Comparison of ENCODE assay signal across 8 cellular contexts in genomic region chr14:76956253-76957090, GRCh38.
DNase-seq lines count a peak whose midpoint lies in the region; ATAC-seq and FAIRE-seq lines count a peak whose summit lies in the region.

No MANE protein-coding gene starts in this region.

- peaks cover 6% of the 10 kb centered on the region for H3K4me1 ChIP-seq in right cardiac atrium (ENCODE audit: control insufficient read depth, insufficient read depth, low read length)

- peak; percentile 47 for ATAC-seq in HG02642 (IDR thresholded peaks at IDR 0.05; ENCODE audit: poor library complexity, unreplicated experiment)
- peak; percentile 85 for ATAC-seq in right cardiac atrium

- DNase-seq in GM03348 (ENCODE audit: low spot score) (peak; percentile 91), NCI-H187 treated with DMSO at 0.1 percent for 48 hours (lab: John Stamatoyannopoulos, UW) (peak; percentile 80), T-helper 2 cell (peak; percentile 67 to 98 (median 77)), right cardiac atrium (peak; percentile 91 to 97 (median 95)), putamen (ENCODE audit: low spot score) (peak; percentile 94), urothelium cell line (ENCODE audit: low spot score) (peak; percentile 94)

- under 1% methylated on average over 51 of the region's 51 CpGs for WGBS in right cardiac atrium

- intact Hi-C loops in right cardiac atrium (cut with DNase I): loop anchor here in 3 of 4 donors (5.0 kb wide), 2 partner anchors 39 to 71 kb away; partner anchors contain the start of gene IRF2BPL (in 3 of the 3)

- H3K27ac ChIP-seq in angular gyrus (ENCODE audit: low read depth, low read length) (peak overlapping the region; percentile 94), right cardiac atrium (ENCODE audit: low read length) (peak overlapping the region; percentile 100)

- H3K9me3 ChIP-seq in right cardiac atrium (ENCODE audit: control insufficient read depth, low read length): no peaks in the 10 kb centered on the region

- peak; percentile 80 for FAIRE-seq in urothelium cell line (lab: Jason Lieb, UNC)

- H3K4me3 ChIP-seq in right cardiac atrium (ENCODE audit: low read length): peak overlapping the region; percentile 1

- H3K27me3 ChIP-seq in right cardiac atrium (ENCODE audit: control insufficient read depth, insufficient read depth): no peaks in the 10 kb centered on the region

Comparison
In these comparisons a context has a peak if more than half of its experiments do, and no peak if none do; other contexts are left out.
1. Peak in every context shown above with its lines: DNase-seq, ATAC-seq, H3K4me3 ChIP-seq and H3K27ac ChIP-seq.